18 cellular contexts compared by ENCODE assay signal in genomic region chr9:73260506-73260905, GRCh38.
"Had no signal": no experiment of that assay in that cellular context is flagged by ENCODE, and none has a peak within 500 bp of the region (broad histone marks: within the 10 kb centered on the region; RNA-seq: fewer than 3 reads in every experiment).

No MANE protein-coding gene starts in this region.

- H3K4me2 ChIP-seq: SK-N-SH had no signal

- H3K27ac ChIP-seq: HL-60 had no signal

- FAIRE-seq: RCC 7860 had no signal

- H3K9ac ChIP-seq: SK-N-SH had no signal

- H3K9me3 ChIP-seq: SK-N-SH had no signal

- DNase-seq: KBM-7, NCI-H1092, NCI-H1105 treated with DMSO at 0.1 percent for 48 hours, NCI-H1417 treated with DMSO at 0.1 percent for 48 hours, NCI-H146, NCI-H1694 treated with DMSO at 0.1 percent for 48 hours, NCI-H1930, NCI-H2081, NCI-H2107, NCI-H2227 treated with DMSO at 0.1 percent for 48 hours, NCI-H524, NCI-H526 treated with DMSO at 0.1 percent for 48 hours, NCI-H748 treated with DMSO at 0.1 percent for 48 hours, RPMI8226, SHP77, SK-N-SH had no signal
